Comparison of ENCODE assay signal across 8 cellular contexts in the genomic region with DNA sequence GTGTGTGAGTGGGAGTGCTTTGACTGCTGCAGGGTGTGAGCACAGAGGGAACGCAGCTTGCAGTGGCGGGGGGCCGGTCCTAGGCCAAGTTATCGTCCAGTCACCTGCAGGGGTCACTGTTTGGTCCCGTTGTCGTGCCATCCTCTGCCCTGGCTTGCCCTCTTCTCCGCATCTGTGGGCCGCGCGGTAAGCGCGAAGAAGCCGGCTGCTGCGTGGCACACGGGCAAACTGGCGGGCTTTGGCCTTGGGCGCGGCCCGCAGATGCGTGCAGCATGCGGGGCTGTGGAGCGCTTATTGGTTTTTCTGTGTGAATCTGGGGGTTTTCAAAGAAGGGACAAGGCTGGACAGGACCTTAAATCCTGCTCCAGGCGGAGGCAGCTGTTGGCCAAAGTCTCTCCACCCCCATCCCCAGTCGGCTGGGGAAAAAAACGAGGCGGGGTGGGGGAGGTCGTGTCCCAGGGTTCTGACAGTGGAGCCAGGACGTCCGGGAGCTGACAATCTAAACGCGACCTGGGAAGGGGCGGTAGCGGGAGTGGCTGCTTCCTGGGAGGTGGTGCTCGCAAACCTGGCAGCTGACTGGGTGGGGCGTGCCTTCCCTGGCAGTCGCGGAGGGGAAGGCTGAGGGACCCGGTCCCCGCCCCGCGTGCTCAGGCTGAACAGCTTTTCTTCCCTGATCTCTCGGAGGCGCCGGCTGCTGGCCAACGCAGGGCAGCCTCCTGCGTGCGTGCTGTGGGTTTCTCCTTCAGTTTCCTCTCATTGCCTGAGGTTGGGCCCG. TPM values are rescaled to one million over a fixed set of nuclear protein-coding genes. Genes with fewer than 3 reads are reported as not detected.
DNase-seq lines count a peak whose midpoint lies in the region; ATAC-seq and TF ChIP-seq lines count a peak whose summit lies in the region.

No MANE protein-coding gene starts in this region.

- 0 out of 2 replicates have a peak, but pooled peaks have one; percentile 7 for TF ChIP-seq RAD21 in SK-N-SH (IDR thresholded peaks at IDR 0.05; ENCODE audit: low read length)

- ATAC-seq in HG03045 (IDR thresholded peaks at IDR 0.05; ENCODE audit: unreplicated experiment): no peak
- ATAC-seq in CD4-positive, alpha-beta T cell (ENCODE audit: poor library complexity): no peak

- WGBS in SK-N-SH (ENCODE audit: low lambda C conversion rate): 17% methylated on average over 31 of the region's 48 CpGs
- 6% methylated on average over 41 of the region's 48 CpGs for WGBS in prostate gland

- H3K36me3 ChIP-seq in SK-N-SH (replicated peaks in 1 of 2; ENCODE audit: control insufficient read depth in 1 of 2, insufficient read depth in 2 of 2, low read length in 1 of 2) (no peaks in the 10 kb centered on the region), cardiac muscle cell (no peaks in the 10 kb centered on the region), prostate gland (no peaks in the 10 kb centered on the region)

- H3K27ac ChIP-seq in SK-N-SH (ENCODE audit: low read depth in 2 of 2, low read length in 1 of 2): peak overlapping the region in 1 of 2 experiments; percentile 51; a peak in 1 of 4 replicates
- H3K27ac ChIP-seq in cardiac muscle cell: no peak overlapping the region
- H3K27ac ChIP-seq in prostate gland: peak overlapping the region in 1 of 2 donors; percentile 37
- no peak overlapping the region for H3K27ac ChIP-seq in CD4-positive, alpha-beta T cell (ENCODE audit: low read depth, low read length)

- no peaks in the 10 kb centered on the region; a peak in 1 of 4 replicates for H3K4me1 ChIP-seq in SK-N-SH (ENCODE audit: control insufficient read depth in 1 of 2, insufficient read depth in 2 of 2, low read depth in 1 of 2, low read length in 1 of 2)
- H3K4me1 ChIP-seq in cardiac muscle cell (ENCODE audit: low read depth): no peaks in the 10 kb centered on the region
- H3K4me1 ChIP-seq in prostate gland (replicated peaks): no peaks in the 10 kb centered on the region

- no peaks in the 10 kb centered on the region for H3K9me2 ChIP-seq in SK-N-SH

- TF ChIP-seq POLR2A in prostate gland (IDR thresholded peaks at IDR 0.05): no peak

- no peaks in the 10 kb centered on the region for H3K79me2 ChIP-seq in SK-N-SH (ENCODE audit: insufficient read depth)

- CTCF ChIA-PET in SK-N-SH (lab: Yijun Ruan, JAX): interaction anchor here (0.5 to 4.7 kb wide), 25 partner anchors 9 to 996 kb away, joined by 3 to 73 read pairs (median 3); partner anchors contain the start of gene VEPH1
- CTCF ChIA-PET in CD4-positive, alpha-beta T cell (lab: Charles Lee): no interaction called here

- TF ChIP-seq EP300 in SK-N-SH (IDR thresholded peaks at IDR 0.05; ENCODE audit: borderline replicate concordance in 1 of 2, low read depth in 1 of 2, low read length in 1 of 2): no peak

- H3K27me3 ChIP-seq in SK-N-SH (ENCODE audit: insufficient read depth) (no peaks in the 10 kb centered on the region), cardiac muscle cell (no peaks in the 10 kb centered on the region), prostate gland (replicated peaks; ENCODE audit: insufficient read depth) (no peaks in the 10 kb centered on the region)
- peaks cover 17% of the 10 kb centered on the region for H3K27me3 ChIP-seq in CD4-positive, alpha-beta T cell (ENCODE audit: control insufficient read depth, insufficient read depth, low read length)

- peak overlapping the region; percentile 92 for H2AFZ ChIP-seq in SK-N-SH (ENCODE audit: low read depth)

- H3K9me3 Mint-ChIP-seq in CD4-positive, alpha-beta T cell: peaks cover 9% of the 10 kb centered on the region

- DNase-seq in EH (ENCODE audit: low read depth) (peak; percentile 80), SK-N-SH (peak; percentile 89), cardiac muscle cell (ENCODE audit: low read depth in 1 of 2, low spot score in 1 of 2) (peak; percentile 46 to 91), prostate gland (ENCODE audit: low spot score) (peak; percentile 59), NCI-H1694 (lab: John Stamatoyannopoulos, UW) (no peak), NCI-H2196 (lab: John Stamatoyannopoulos, UW; ENCODE audit: unreplicated experiment) (no peak)
- no peak for DNase-seq in CD4-positive, alpha-beta T cell

- intact Hi-C loops in prostate gland (cut with DNase I): no loop called here
- intact Hi-C loops in CD4-positive, alpha-beta T cell (cut with DNase I, micrococcal nuclease): no loop called here

- no peaks in the 10 kb centered on the region for H4K20me1 ChIP-seq in SK-N-SH (ENCODE audit: insufficient read depth)

- H3F3A ChIP-seq in SK-N-SH (replicated peaks; ENCODE audit: insufficient read depth): no peaks in the 10 kb centered on the region

- TF ChIP-seq CTCF in SK-N-SH (IDR thresholded peaks at IDR 0.05): peak; percentile 42
- TF ChIP-seq CTCF in cardiac muscle cell (IDR thresholded peaks at IDR 0.05; ENCODE audit: low read depth, low read length): peak; percentile 46
- no peak for TF ChIP-seq CTCF in prostate gland (IDR thresholded peaks at IDR 0.05)
- no peak for TF ChIP-seq CTCF in CD4-positive, alpha-beta T cell (IDR thresholded peaks at IDR 0.05)

- peaks cover 61% of the 10 kb centered on the region for H3K27me3 Mint-ChIP-seq in CD4-positive, alpha-beta T cell

- H3K27ac Mint-ChIP-seq in CD4-positive, alpha-beta T cell: no peak overlapping the region

- H3K4me1 Mint-ChIP-seq in CD4-positive, alpha-beta T cell (ENCODE audit: low read depth): no peaks in the 10 kb centered on the region

- H3K9me3 ChIP-seq in SK-N-SH: no peaks in the 10 kb centered on the region
- no peaks in the 10 kb centered on the region for H3K9me3 ChIP-seq in cardiac muscle cell (ENCODE audit: low read depth)
- H3K9me3 ChIP-seq in prostate gland: no peaks in the 10 kb centered on the region
- peaks cover 5% of the 10 kb centered on the region for H3K9me3 ChIP-seq in CD4-positive, alpha-beta T cell (ENCODE audit: control insufficient read depth, low read length)

- peak overlapping the region; percentile 48 to 57 for H3K4me3 ChIP-seq in SK-N-SH (ENCODE audit: low read depth in 2 of 2, low read length in 1 of 2)
- H3K4me3 ChIP-seq in cardiac muscle cell: peak overlapping the region; percentile 16
- peak overlapping the region; percentile 25 to 27 for H3K4me3 ChIP-seq in prostate gland

- H3K36me3 Mint-ChIP-seq in CD4-positive, alpha-beta T cell (ENCODE audit: low read depth): no peaks in the 10 kb centered on the region

- H3K9ac ChIP-seq in SK-N-SH: peak overlapping the region; percentile 40; the same call in 1 of the 2 replicates

- POLR2A ChIA-PET in SK-N-SH (lab: Yijun Ruan, JAX): interaction anchor here (0.6 to 1.3 kb wide), 2 partner anchors 64 to 566 kb away, joined by 3 to 4 read pairs; no protein-coding TSS in a partner anchor
- POLR2A ChIA-PET in CD4-positive, alpha-beta T cell (lab: Charles Lee): no interaction called here

- peak overlapping the region; percentile 66 for H3K4me2 ChIP-seq in SK-N-SH

- H3K4me3 Mint-ChIP-seq in CD4-positive, alpha-beta T cell: no peak overlapping the region

TF ChIP-seq in SK-N-SH, 30 proteins besides CTCF, POLR2A, EP300 and RAD21 (continues in another document):
- TF ChIP-seq TEAD4 (IDR thresholded peaks at IDR 0.05; ENCODE audit: borderline replicate concordance, insufficient read depth): no peak
- TF ChIP-seq, protein P1, sequence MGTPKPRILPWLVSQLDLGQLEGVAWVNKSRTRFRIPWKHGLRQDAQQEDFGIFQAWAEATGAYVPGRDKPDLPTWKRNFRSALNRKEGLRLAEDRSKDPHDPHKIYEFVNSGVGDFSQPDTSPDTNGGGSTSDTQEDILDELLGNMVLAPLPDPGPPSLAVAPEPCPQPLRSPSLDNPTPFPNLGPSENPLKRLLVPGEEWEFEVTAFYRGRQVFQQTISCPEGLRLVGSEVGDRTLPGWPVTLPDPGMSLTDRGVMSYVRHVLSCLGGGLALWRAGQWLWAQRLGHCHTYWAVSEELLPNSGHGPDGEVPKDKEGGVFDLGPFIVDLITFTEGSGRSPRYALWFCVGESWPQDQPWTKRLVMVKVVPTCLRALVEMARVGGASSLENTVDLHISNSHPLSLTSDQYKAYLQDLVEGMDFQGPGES (IDR thresholded peaks at IDR 0.05; ENCODE audit: low read depth, low read length): no peak
- TF ChIP-seq POLR2AphosphoS5 (IDR thresholded peaks at IDR 0.05; ENCODE audit: low read depth, low read length): peak; percentile 40; the same call in 1 of the 2 replicates
- TF ChIP-seq REST (IDR thresholded peaks at IDR 0.05; ENCODE audit: low read depth, low read length): no peak
- TF ChIP-seq, protein P2, sequence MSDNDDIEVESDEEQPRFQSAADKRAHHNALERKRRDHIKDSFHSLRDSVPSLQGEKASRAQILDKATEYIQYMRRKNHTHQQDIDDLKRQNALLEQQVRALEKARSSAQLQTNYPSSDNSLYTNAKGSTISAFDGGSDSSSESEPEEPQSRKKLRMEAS (IDR thresholded peaks at IDR 0.05; ENCODE audit: low read depth): peak; percentile 57; the same call in 1 of the 2 replicates
- no peak for TF ChIP-seq NRF1 (IDR thresholded peaks at IDR 0.05; ENCODE audit: low read depth, low read length)
- TF ChIP-seq JUND (IDR thresholded peaks at IDR 0.05): no peak

RNA-seq across cellular contexts. Expression of gene VEPH1, which starts 39.7 kb away (rescaled TPM):
- 6.0 and 11.3 TPM in 2 replicates for polyA plus RNA-seq in SK-N-SH (2012; rRNA removed)
- polyA plus RNA-seq in SK-N-SH (2012; cell fraction: cytosol; rRNA removed): 8.7 and 9.8 TPM in 2 replicates
- 6.1 and 11.5 TPM in 2 replicates for polyA plus RNA-seq in SK-N-SH (2012; cell fraction: nucleus; rRNA removed)
- 1.1 and 2.5 TPM in 2 replicates for total RNA-seq in cardiac muscle cell
- polyA plus RNA-seq in cardiac muscle cell: 0.32 and 1.7 TPM in 2 replicates
- 1 to 10 TPM; 1.4 to 3.4 TPM for total RNA-seq in prostate gland
- total RNA-seq in CD4-positive, alpha-beta T cell: not detected

Comparison
In these comparisons a context has a peak if more than half of its experiments do, and no peak if none do; other contexts are left out.
1. DNase-seq: peak in EH (single experiment), SK-N-SH (single experiment), cardiac muscle cell (2 of 2) and prostate gland (single experiment); none in NCI-H1694 (single experiment), NCI-H2196 (single experiment) and CD4-positive, alpha-beta T cell (0 of 10).
2. CTCF ChIP-seq: peak in SK-N-SH (single experiment) and cardiac muscle cell (single experiment); none in prostate gland (0 of 4) and CD4-positive, alpha-beta T cell (single experiment).
3. Peak in every context shown above with its lines, with median percentiles within 50 percentile points of each other: H3K4me3 ChIP-seq.